In the genomic region with DNA sequence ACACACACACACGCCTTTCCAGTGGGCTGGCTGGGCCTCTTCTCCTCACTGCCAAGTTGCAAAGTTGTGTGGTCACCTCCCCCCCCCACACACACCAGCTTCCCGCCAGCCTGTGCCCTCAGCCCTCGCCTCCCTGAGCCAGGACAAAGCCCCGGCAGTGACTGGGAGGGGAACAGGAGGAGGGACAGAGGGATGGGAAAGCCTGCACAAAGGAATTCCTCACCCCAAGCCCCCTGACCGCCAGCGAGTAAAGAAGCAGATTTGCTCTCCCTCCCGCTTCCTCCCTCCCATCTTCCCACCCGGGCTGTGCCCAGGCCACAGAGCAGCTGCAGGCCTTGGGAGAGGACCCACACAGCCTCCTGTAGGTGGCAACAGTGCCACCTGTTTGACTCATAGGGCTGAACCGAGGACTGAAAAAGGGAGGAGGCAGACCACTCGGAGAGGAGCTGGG, we compare ENCODE assay signal across 9 cellular contexts. TPM values are rescaled to one million over a fixed set of nuclear protein-coding genes. Genes with fewer than 3 reads are reported as not detected.
DNase-seq lines count a peak whose midpoint lies in the region; ATAC-seq and TF ChIP-seq lines count a peak whose summit lies in the region.
"Had no signal": no experiment of that assay in that cellular context is flagged by ENCODE, and none has a peak within 500 bp of the region (broad histone marks: within the 10 kb centered on the region; RNA-seq: fewer than 3 reads in every experiment).

A gene with protein sequence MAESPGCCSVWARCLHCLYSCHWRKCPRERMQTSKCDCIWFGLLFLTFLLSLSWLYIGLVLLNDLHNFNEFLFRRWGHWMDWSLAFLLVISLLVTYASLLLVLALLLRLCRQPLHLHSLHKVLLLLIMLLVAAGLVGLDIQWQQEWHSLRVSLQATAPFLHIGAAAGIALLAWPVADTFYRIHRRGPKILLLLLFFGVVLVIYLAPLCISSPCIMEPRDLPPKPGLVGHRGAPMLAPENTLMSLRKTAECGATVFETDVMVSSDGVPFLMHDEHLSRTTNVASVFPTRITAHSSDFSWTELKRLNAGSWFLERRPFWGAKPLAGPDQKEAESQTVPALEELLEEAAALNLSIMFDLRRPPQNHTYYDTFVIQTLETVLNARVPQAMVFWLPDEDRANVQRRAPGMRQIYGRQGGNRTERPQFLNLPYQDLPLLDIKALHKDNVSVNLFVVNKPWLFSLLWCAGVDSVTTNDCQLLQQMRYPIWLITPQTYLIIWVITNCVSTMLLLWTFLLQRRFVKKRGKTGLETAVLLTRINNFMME (plus strand): TSS at position 429 of the 451 bp plus-strand sequence. CDS start 1,671 bp downstream, outside the sequence.

- intact Hi-C loops in right lobe of liver (cut with DNase I): no loop called here

- in situ Hi-C loops in astrocyte of the cerebellum (cut with HindIII; ENCODE audit: low sequenced_read_pairs): no loop called here

- no peak within 1 kb of the TSS for H3K4me3 ChIP-seq in astrocyte of the cerebellum (ENCODE audit: low read depth, low read length)
- no peak within 1 kb of the TSS for H3K4me3 ChIP-seq in right lobe of liver

- H3K36me3 ChIP-seq in right lobe of liver: no peaks in the 10 kb centered on the region

- no peaks in the 10 kb centered on the region for H3K9me3 ChIP-seq in right lobe of liver

- TF ChIP-seq POLR2A in right lobe of liver (IDR thresholded peaks at IDR 0.05): no peak

- peak; percentile 23 for TF ChIP-seq CTCF in astrocyte of the cerebellum (IDR thresholded peaks at IDR 0.05; ENCODE audit: low read depth, low read length, missing control alignments)
- peak in 1 of 4 donors; percentile 18 for TF ChIP-seq CTCF in right lobe of liver (IDR thresholded peaks at IDR 0.05)

- peak; percentile 7 for DNase-seq in DMS114 treated with DMSO at 0.1 percent for 48 hours (lab: John Stamatoyannopoulos, UW; ENCODE audit: unreplicated experiment)
- peak; percentile 26 for DNase-seq in NCI-H1092 treated with DMSO at 0.1 percent for 48 hours (lab: John Stamatoyannopoulos, UW)
- no peak for DNase-seq in astrocyte of the cerebellum (ENCODE audit: low read depth)
- no peak for DNase-seq in right lobe of liver
- DNase-seq in NCI-H446 (lab: John Stamatoyannopoulos, UW): no peak
- DNase-seq in NK-92 (lab: John Stamatoyannopoulos, UW; ENCODE audit: unreplicated experiment): no peak
- DNase-seq in left lobe of liver (ENCODE audit: low spot score): no peak

- H3K27ac ChIP-seq in right lobe of liver: no peak within 1 kb of the TSS

- no peaks in the 10 kb centered on the region for H3K4me1 ChIP-seq in right lobe of liver

- peak in 3 of 4 donors; percentile 9 to 60 (median 45) for ATAC-seq in right lobe of liver
- ATAC-seq in HG03439 (IDR thresholded peaks at IDR 0.05; ENCODE audit: unreplicated experiment): no peak
- ATAC-seq in left lobe of liver: no peak
- ATAC-seq: activated CD4-positive, CD25-positive, alpha-beta regulatory T cell treated with anti-CD3 and anti-CD28 coated beads, Interleukin-2, amount 50 U/mL, for 24 hours had no signal

- WGBS in right lobe of liver (ENCODE audit: insufficient coverage, low coverage, low lambda C conversion rate, missing lambda C conversion rate): 23% methylated on average over 6 of the region's 10 CpGs

- H3K27me3 ChIP-seq in right lobe of liver: no peaks in the 10 kb centered on the region

RNA-seq across cellular contexts. Expression of the gene that starts here (rescaled TPM):
- total RNA-seq in right lobe of liver (not detected), left lobe of liver (not detected)

Comparison
In these comparisons a context has a peak if more than half of its experiments do, and no peak if none do; other contexts are left out.
1. Peak in ATAC-seq in right lobe of liver; RNA of the gene not detected or under 1 TPM.
2. DNase-seq: peak in DMS114 treated with DMSO at 0.1 percent for 48 hours (single experiment) and NCI-H1092 treated with DMSO at 0.1 percent for 48 hours (single experiment); none in astrocyte of the cerebellum (single experiment), right lobe of liver (0 of 3), NCI-H446 (0 of 2), NK-92 (single experiment) and left lobe of liver (single experiment).